ENCODE assay signal across 2 cellular contexts in the genomic region with DNA sequence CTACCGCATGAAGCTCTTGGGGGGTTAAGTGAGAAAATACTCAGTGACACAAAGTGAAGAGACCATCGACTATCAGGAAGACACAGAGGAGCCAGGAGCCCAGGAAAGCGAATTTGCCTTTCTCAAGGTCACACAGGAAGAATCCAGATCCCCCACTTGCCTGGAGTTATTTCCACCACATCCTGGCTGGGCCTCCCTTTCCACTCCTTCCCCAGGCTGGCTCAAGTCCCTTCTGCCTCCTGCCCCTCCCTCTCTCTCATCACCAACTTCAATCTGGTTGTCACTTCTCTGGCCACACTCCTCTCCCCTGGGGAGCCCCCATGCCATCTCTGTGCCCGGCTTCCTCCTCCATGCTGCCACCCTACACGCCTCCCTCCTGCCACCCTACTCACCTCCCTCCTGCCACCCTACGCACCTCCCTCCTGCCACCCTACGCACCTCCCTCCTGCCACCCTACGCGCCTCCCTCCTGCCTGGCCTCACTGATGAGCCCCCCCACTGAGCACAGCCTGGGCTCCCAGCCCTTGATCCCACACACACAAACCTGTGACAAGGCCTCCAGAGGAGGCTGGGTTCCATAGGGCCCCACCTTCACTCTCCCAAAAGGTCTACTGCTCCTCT.
TF ChIP-seq lines count a peak whose summit lies in the region.

No MANE protein-coding gene starts in this region.

TF ChIP-seq in A549, 52 proteins besides CTCF, POLR2A, EP300 and RAD21:
- TF ChIP-seq BHLHE40 (IDR thresholded peaks at IDR 0.05; ENCODE audit: low read depth, low read length) = no peak
- TF ChIP-seq, protein P1, sequence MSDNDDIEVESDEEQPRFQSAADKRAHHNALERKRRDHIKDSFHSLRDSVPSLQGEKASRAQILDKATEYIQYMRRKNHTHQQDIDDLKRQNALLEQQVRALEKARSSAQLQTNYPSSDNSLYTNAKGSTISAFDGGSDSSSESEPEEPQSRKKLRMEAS (IDR thresholded peaks at IDR 0.05) = 0 out of 2 replicates have a peak, but pooled peaks have one; percentile 18
TF ChIP-seq in A549: peak in this region for 1.

TF ChIP-seq in HCT116, 20 proteins besides CTCF, POLR2A, EP300 and RAD21:
- TF ChIP-seq SP1 (IDR thresholded peaks at IDR 0.05; ENCODE audit: low read depth) = no peak
- peak; percentile 8 for TF ChIP-seq YY1 (IDR thresholded peaks at IDR 0.05; ENCODE audit: extremely low read depth, insufficient replicate concordance, low read depth, low read length)
- peak; percentile 83 for TF ChIP-seq TCF7L2 (IDR thresholded peaks at IDR 0.05; ENCODE audit: borderline replicate concordance, extremely low read depth, insufficient read depth, insufficient read length)
